1 cellular context compared by ENCODE assay signal in the genomic region with DNA sequence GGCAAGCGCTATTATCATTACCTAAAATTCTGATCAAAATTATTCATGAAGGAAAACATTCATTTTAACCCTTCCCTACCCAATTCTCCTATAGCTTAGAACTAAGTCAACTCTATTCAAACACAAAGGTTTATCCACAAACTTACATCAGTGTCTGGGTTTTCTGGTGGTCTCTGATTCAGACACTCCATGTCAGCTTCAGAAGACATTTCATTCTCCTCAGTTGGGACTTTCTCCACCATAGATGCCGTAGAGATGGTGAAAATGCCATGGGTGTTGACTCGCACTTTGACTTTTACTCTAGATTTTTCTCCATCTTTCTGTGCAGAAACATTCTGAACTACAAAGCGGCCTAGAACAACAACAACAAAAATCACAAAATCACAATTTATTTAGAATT.
A peak's percentile ranks its signal among the peaks of the same experiment; 100 is the strongest.
TF ChIP-seq lines count a peak whose summit lies in the region.

No MANE protein-coding gene starts in this region.

TF ChIP-seq in HepG2, 621 proteins besides CTCF, POLR2A, EP300 and RAD21:
- no peak for TF ChIP-seq ZNF639 (CRISPR knock-in tag; conservative IDR thresholded peaks at IDR 0.05)
- 0 out of 2 replicates have a peak, but pooled peaks have one; percentile 22 for TF ChIP-seq ZNF652 (CRISPR knock-in tag; IDR thresholded peaks at IDR 0.05; ENCODE audit: borderline replicate concordance, low read depth)
